Comparison of ENCODE assay signal across 15 cellular contexts in genomic region chr4:175504316-175504715, GRCh38.
"Had no signal": no experiment of that assay in that cellular context is flagged by ENCODE, and none has a peak within 500 bp of the region (broad histone marks: within the 10 kb centered on the region; RNA-seq: fewer than 3 reads in every experiment).

No MANE protein-coding gene starts in this region.

- DNase-seq: activated CD4-positive, alpha-beta T cell treated with anti-CD3 and anti-CD28 coated beads, Interleukin-2, amount 10 ng/mL, durations not matched to agents 24 days and 14 days; activated CD8-positive, alpha-beta memory T cell treated with anti-CD3 and anti-CD28 coated beads for 24 hours; activated naive CD4-positive, alpha-beta T cell treated with anti-CD3 and anti-CD28 coated beads, Interleukin-2, amount 10 ng/mL, durations not matched to agents 7 days and 5 days; amniotic stem cell; dorsolateral prefrontal cortex; foreskin keratinocyte; head of caudate nucleus; left ventricle myocardium inferior; nephron progenitor cell; stimulated activated CD4-positive, alpha-beta T cell treated with anti-CD3 and anti-CD28 coated beads, Interleukin-15, amount 100 ng/mL, for 24 hours; stimulated activated CD4-positive, alpha-beta T cell treated with anti-CD3 and anti-CD28 coated beads, Interleukin-4, amount 100 ng/mL, for 24 hours; T-helper 1 cell; thyroid gland had no signal

- ATAC-seq: esophagus mucosa, foreskin keratinocyte, WTC11 had no signal
